Comparison of ENCODE assay signal across 25 cellular contexts in genomic region chr2:131123192-131123591, GRCh38.
"Had no signal": no experiment of that assay in that cellular context is flagged by ENCODE, and none has a peak within 500 bp of the region (broad histone marks: within the 10 kb centered on the region; RNA-seq: fewer than 3 reads in every experiment).

No MANE protein-coding gene starts in this region.

- H3K27ac ChIP-seq: neural progenitor cell, pancreas, prostate gland, right lobe of liver, sigmoid colon, stomach, tibial artery, transverse colon, upper lobe of right lung, uterus had no signal

- DNase-seq: naive thymus-derived CD4-positive, alpha-beta T cell; natural killer cell; occipital lobe; pancreas; right cardiac atrium; right lobe of liver; sigmoid colon; small intestine; stimulated activated CD4-positive, alpha-beta T cell treated with anti-CD3 and anti-CD28 coated beads, Interleukin-15, amount 100 ng/mL, for 24 hours; stimulated activated CD4-positive, alpha-beta T cell treated with anti-CD3 and anti-CD28 coated beads, Interleukin-2, amount 100 ng/mL, for 24 hours; stimulated activated CD4-positive, alpha-beta T cell treated with anti-CD3 and anti-CD28 coated beads, Interleukin-2, amount 100 ng/mL, for 48 hours; stimulated activated CD4-positive, alpha-beta T cell treated with anti-CD3 and anti-CD28 coated beads, Interleukin-4, amount 100 ng/mL, for 24 hours; stimulated activated naive B cell treated with anti-CD40 and anti-IgM and Interleukin-4, amounts not matched to agents 10 μg/mL and 1 μg/mL and 100 μg/mL, for 72 hours; stimulated activated naive CD4-positive, alpha-beta T cell treated with Interleukin-2 at 50 U/mL for 16 hours; stomach; tibial artery; transverse colon; upper lobe of right lung; uterus had no signal

- ATAC-seq: naive thymus-derived CD4-positive, alpha-beta T cell; pancreas; right cardiac atrium; right lobe of liver; stimulated activated effector memory CD8-positive, alpha-beta T cell treated with anti-CD3 and anti-CD28 coated beads, Interleukin-12 subunit alpha, Interleukin-12 subunit beta, amount 100 ng/mL, for 72 hours; stimulated activated naive B cell treated with anti-CD40 and anti-IgM and Interleukin-4, amounts not matched to agents 10 μg/mL and 1 μg/mL and 100 μg/mL, for 72 hours; upper lobe of right lung had no signal

- H3K9me3 ChIP-seq: pancreas, prostate gland, right lobe of liver, sigmoid colon, stomach, tibial artery, transverse colon, upper lobe of right lung, uterus had no signal

- H3K9me3 Mint-ChIP-seq: naive thymus-derived CD4-positive, alpha-beta T cell; natural killer cell; nephron; neural progenitor cell; stimulated activated effector memory CD8-positive, alpha-beta T cell treated with anti-CD3 and anti-CD28 coated beads, Interleukin-12 subunit alpha, Interleukin-12 subunit beta, amount 100 ng/mL, for 72 hours; stimulated activated naive B cell treated with anti-CD40 and anti-IgM and Interleukin-4, amounts not matched to agents 10 μg/mL and 1 μg/mL and 100 μg/mL, for 72 hours; stimulated activated naive CD8-positive, alpha-beta T cell treated with anti-CD3 and anti-CD28 coated beads, Interleukin-15, Interleukin-2, amounts not matched to agents 100 ng/mL and 50 ng/mL, for 24 hours; type B pancreatic cell had no signal

- H3K4me1 ChIP-seq: neural progenitor cell, pancreas, right lobe of liver, sigmoid colon, upper lobe of right lung, uterus had no signal

- H3K27me3 ChIP-seq: neural progenitor cell, pancreas, right lobe of liver, sigmoid colon, stomach, tibial artery, transverse colon, upper lobe of right lung, uterus had no signal

- H2AFZ ChIP-seq: neural progenitor cell had no signal

- H3K4me2 ChIP-seq: neural progenitor cell had no signal

- H3K27ac Mint-ChIP-seq: nephron; neural progenitor cell; stimulated activated naive B cell treated with anti-CD40 and anti-IgM and Interleukin-4, amounts not matched to agents 10 μg/mL and 1 μg/mL and 100 μg/mL, for 72 hours; stimulated activated naive CD8-positive, alpha-beta T cell treated with anti-CD3 and anti-CD28 coated beads, Interleukin-15, Interleukin-2, amounts not matched to agents 100 ng/mL and 50 ng/mL, for 24 hours; type B pancreatic cell had no signal

- H3K36me3 ChIP-seq: neural progenitor cell, uterus had no signal

- H3K4me3 ChIP-seq: neural progenitor cell, pancreas, prostate gland, right lobe of liver, sigmoid colon, stomach, tibial artery, transverse colon, upper lobe of right lung, uterus had no signal

- H3K4me3 Mint-ChIP-seq: naive thymus-derived CD4-positive, alpha-beta T cell; natural killer cell; nephron; neural progenitor cell; stimulated activated effector memory CD8-positive, alpha-beta T cell treated with anti-CD3 and anti-CD28 coated beads, Interleukin-12 subunit alpha, Interleukin-12 subunit beta, amount 100 ng/mL, for 72 hours; stimulated activated naive B cell treated with anti-CD40 and anti-IgM and Interleukin-4, amounts not matched to agents 10 μg/mL and 1 μg/mL and 100 μg/mL, for 72 hours; stimulated activated naive CD8-positive, alpha-beta T cell treated with anti-CD3 and anti-CD28 coated beads, Interleukin-15, Interleukin-2, amounts not matched to agents 100 ng/mL and 50 ng/mL, for 24 hours; type B pancreatic cell had no signal

- H3K27me3 Mint-ChIP-seq: naive thymus-derived CD4-positive, alpha-beta T cell; stimulated activated naive B cell treated with anti-CD40 and anti-IgM and Interleukin-4, amounts not matched to agents 10 μg/mL and 1 μg/mL and 100 μg/mL, for 72 hours; stimulated activated naive CD8-positive, alpha-beta T cell treated with anti-CD3 and anti-CD28 coated beads, Interleukin-15, Interleukin-2, amounts not matched to agents 100 ng/mL and 50 ng/mL, for 24 hours; type B pancreatic cell had no signal
